ENCODE assay signal across 9 cellular contexts in genomic region chr6:14441371-14441781, GRCh38.
DNase-seq lines count a peak whose midpoint lies in the region; TF ChIP-seq lines count a peak whose summit lies in the region.
"Had no signal": no experiment of that assay in that cellular context is flagged by ENCODE, and none has a peak within 500 bp of the region (broad histone marks: within the 10 kb centered on the region; RNA-seq: fewer than 3 reads in every experiment).

No MANE protein-coding gene starts in this region.

- H3K9me2 ChIP-seq in hepatocyte (replicated peaks; ENCODE audit: insufficient read depth): no peaks in the 10 kb centered on the region

- DNase-seq in NCI-H1105 treated with DMSO at 0.1 percent for 48 hours (lab: John Stamatoyannopoulos, UW) (peak; percentile 97), NCI-H82 treated with DMSO at 0.1 percent for 48 hours (lab: John Stamatoyannopoulos, UW; ENCODE audit: unreplicated experiment) (peak; percentile 42), hepatocyte (ENCODE audit: low spot score) (no peak), tibial artery (no peak), SHP77 treated with DMSO at 0.1 percent for 48 hours (lab: John Stamatoyannopoulos, UW) (no peak), MG63 (no peak)
- DNase-seq in stimulated activated CD4-positive, alpha-beta T cell treated with anti-CD3 and anti-CD28 coated beads, Interleukin-1b, Interleukin-23, amount 100 ng/mL, for 48 hours: no peak
- DNase-seq in stimulated activated naive CD4-positive, alpha-beta T cell treated with Interleukin-2 at 50 U/mL for 16 hours (lab: John Stamatoyannopoulos, UW): no peak
- DNase-seq: activated CD8-positive, alpha-beta memory T cell treated with anti-CD3 and anti-CD28 coated beads, Interleukin-2, amount 10 ng/mL, durations not matched to agents 7 days and 5 days had no signal

- no peak overlapping the region for H3K27ac ChIP-seq in hepatocyte
- H3K27ac ChIP-seq in tibial artery: peak overlapping the region; percentile 59 to 73

- 43% methylated on average over 5 of the region's 5 CpGs for WGBS in hepatocyte (ENCODE audit: low lambda C conversion rate, missing lambda C conversion rate)

- H3K9me3 ChIP-seq in hepatocyte (ENCODE audit: low read depth) (no peaks in the 10 kb centered on the region), tibial artery (no peaks in the 10 kb centered on the region), MG63 (no peaks in the 10 kb centered on the region)

- H3K36me3 ChIP-seq in hepatocyte (replicated peaks; ENCODE audit: insufficient read depth, low read depth) (no peaks in the 10 kb centered on the region), tibial artery (no peaks in the 10 kb centered on the region), MG63 (no peaks in the 10 kb centered on the region)

- H3K4me3 ChIP-seq in hepatocyte: no peak overlapping the region
- peak overlapping the region in 1 of 2 donors; percentile 20 for H3K4me3 ChIP-seq in tibial artery
- H3K4me3 ChIP-seq in MG63: no peak overlapping the region

- TF ChIP-seq CTCF in hepatocyte (IDR thresholded peaks at IDR 0.05; ENCODE audit: poor library complexity) (no peak), tibial artery (IDR thresholded peaks at IDR 0.05) (no peak)

- no peak overlapping the region for H2AFZ ChIP-seq in hepatocyte

- peak overlapping the region; percentile 3 for H3K4me2 ChIP-seq in hepatocyte

- intact Hi-C loops in tibial artery (cut with DNase I; ENCODE audit: low total_unique reads): no loop called here

- no peaks in the 10 kb centered on the region for H4K20me1 ChIP-seq in hepatocyte (ENCODE audit: insufficient read depth, poor library complexity, severe bottlenecking)

- H3K27me3 ChIP-seq in hepatocyte (no peaks in the 10 kb centered on the region), tibial artery (no peaks in the 10 kb centered on the region), MG63 (no peaks in the 10 kb centered on the region)

- peaks cover 8% of the 10 kb centered on the region for H3K4me1 ChIP-seq in hepatocyte (ENCODE audit: insufficient read depth)
- H3K4me1 ChIP-seq in tibial artery: peaks cover 0 to 35% (median 17%) of the 10 kb centered on the region in 4 donors

- H3K79me2 ChIP-seq in hepatocyte: no peaks in the 10 kb centered on the region

Comparison
In these comparisons a context has a peak if more than half of its experiments do, and no peak if none do; other contexts are left out.
1. DNase-seq: peak in NCI-H1105 treated with DMSO at 0.1 percent for 48 hours (single experiment) and NCI-H82 treated with DMSO at 0.1 percent for 48 hours (single experiment); none in hepatocyte (single experiment), tibial artery (0 of 2), SHP77 treated with DMSO at 0.1 percent for 48 hours (single experiment), stimulated activated CD4-positive, alpha-beta T cell treated with anti-CD3 and anti-CD28 coated beads, Interleukin-1b, Interleukin-23, amount 100 ng/mL, for 48 hours (single experiment), stimulated activated naive CD4-positive, alpha-beta T cell treated with Interleukin-2 at 50 U/mL for 16 hours (single experiment) and MG63 (single experiment).